Comparison of ENCODE assay signal across 8 cellular contexts in genomic region chr22:36156515-36157419, GRCh38. TPM values are rescaled to one million over a fixed set of nuclear protein-coding genes. Genes with fewer than 3 reads are reported as not detected.
DNase-seq lines count a peak whose midpoint lies in the region; ATAC-seq, FAIRE-seq and TF ChIP-seq lines count a peak whose summit lies in the region.

No MANE protein-coding gene starts in this region.

- intact Hi-C loops in CD8-positive, alpha-beta T cell (cut with DNase I, micrococcal nuclease): loop anchor here in 1 of 2 experiments (1.0 kb wide), 2 partner anchors 10 to 325 kb away; partner anchors contain the start of gene TXN2
- intact Hi-C loops in A673 (cut with micrococcal nuclease; ENCODE audit: unreplicated experiment): no loop called here

- no peaks in the 10 kb centered on the region for H3K27me3 Mint-ChIP-seq in CD8-positive, alpha-beta T cell (ENCODE audit: low read depth)

- H3K4me1 Mint-ChIP-seq in CD8-positive, alpha-beta T cell (ENCODE audit: low read depth): peaks cover 90% of the 10 kb centered on the region

- H3K27me3 ChIP-seq in CD8-positive, alpha-beta T cell (ENCODE audit: insufficient read depth, low read length): no peaks in the 10 kb centered on the region
- H3K27me3 ChIP-seq in A673 (replicated peaks; ENCODE audit: insufficient read depth, low read depth, low read length, poor library complexity): no peaks in the 10 kb centered on the region

- H3K36me3 ChIP-seq in CD8-positive, alpha-beta T cell (ENCODE audit: insufficient read depth, low read length): peaks cover 4% of the 10 kb centered on the region
- H3K36me3 ChIP-seq in A673 (ENCODE audit: insufficient read depth, low read length, poor library complexity, severe bottlenecking): no peaks in the 10 kb centered on the region

- CTCF ChIA-PET in CD8-positive, alpha-beta T cell (lab: Charles Lee): interaction anchor here (0.6 to 2.1 kb wide), 7 partner anchors 11 to 373 kb away, joined by 3 to 13 read pairs (median 4); no protein-coding TSS in a partner anchor
- CTCF ChIA-PET in A673 (lab: Charles Lee): no interaction called here

- peaks cover 62% of the 10 kb centered on the region for H3K4me1 ChIP-seq in CD8-positive, alpha-beta T cell (ENCODE audit: insufficient read depth, low read length)
- no peaks in the 10 kb centered on the region for H3K4me1 ChIP-seq in A673 (ENCODE audit: insufficient read depth, low read length, poor library complexity, severe bottlenecking)

- ATAC-seq in CD8-positive, alpha-beta T cell: peak; percentile 46
- no peak for ATAC-seq in HG03135 (IDR thresholded peaks at IDR 0.05; ENCODE audit: unreplicated experiment)

- no peak for TF ChIP-seq CTCF in CD8-positive, alpha-beta T cell (IDR thresholded peaks at IDR 0.05)
- TF ChIP-seq CTCF in A673 (conservative IDR thresholded peaks at IDR 0.05; ENCODE audit: low read depth, low read length): no peak

- H3K4me3 Mint-ChIP-seq in CD8-positive, alpha-beta T cell: peak overlapping the region; percentile 97

- H3K27ac ChIP-seq in CD8-positive, alpha-beta T cell (ENCODE audit: low read depth, low read length): peak overlapping the region; percentile 77
- H3K27ac ChIP-seq in A673 (ENCODE audit: low read depth, low read length, poor library complexity, severe bottlenecking): no peak overlapping the region

- no TSS peak for BruUV-seq in A673 (replicated peaks; lab: Mats Ljungman, UMichigan)

- POLR2A ChIA-PET in CD8-positive, alpha-beta T cell (lab: Charles Lee): interaction anchor here (1.1 to 1.2 kb wide), 2 partner anchors 9 to 12 kb away, joined by 3 to 4 read pairs; no protein-coding TSS in a partner anchor
- POLR2A ChIA-PET in A673 (lab: Charles Lee; ENCODE audit: low non-redundant PET): interaction anchor here (0.5 kb wide), 1 partner anchor 85 kb away, joined by 3 read pairs; no protein-coding TSS in a partner anchor

- H3K27ac Mint-ChIP-seq in CD8-positive, alpha-beta T cell: peak overlapping the region; percentile 99

- FAIRE-seq in endometrium (lab: Jason Lieb, UNC): peak; percentile 21

- H3K4me3 ChIP-seq in CD8-positive, alpha-beta T cell (ENCODE audit: low read depth, low read length): peak overlapping the region; percentile 86
- H3K4me3 ChIP-seq in A673 (ENCODE audit: low read depth, low read length, poor library complexity, severe bottlenecking): no peak overlapping the region

- peaks cover 67% of the 10 kb centered on the region for H3K36me3 Mint-ChIP-seq in CD8-positive, alpha-beta T cell

- peak; percentile 36 to 86 (median 63) for DNase-seq in CD8-positive, alpha-beta T cell
- DNase-seq in NCI-H2029 (lab: John Stamatoyannopoulos, UW): peak; percentile 67
- peak; percentile 85 for DNase-seq in activated CD8-positive, alpha-beta memory T cell treated with anti-CD3 and anti-CD28 coated beads, Interleukin-2, amount 50 U/mL, for 48 hours
- DNase-seq in midbrain (lab: John Stamatoyannopoulos, UW): peak; percentile 83
- DNase-seq in stimulated activated CD8-positive, alpha-beta memory T cell treated with anti-CD3 and anti-CD28 coated beads, Interleukin-15, amount 100 ng/mL, for 24 hours (ENCODE audit: low read depth): peak; percentile 37
- DNase-seq in A673 (ENCODE audit: low spot score): no peak

- H3K9me3 Mint-ChIP-seq in CD8-positive, alpha-beta T cell: peaks cover 7% of the 10 kb centered on the region

- H3K9me3 ChIP-seq in CD8-positive, alpha-beta T cell (ENCODE audit: low read length): no peaks in the 10 kb centered on the region
- no peaks in the 10 kb centered on the region for H3K9me3 ChIP-seq in A673 (ENCODE audit: low read depth, low read length, poor library complexity, severe bottlenecking)

RNA-seq across cellular contexts. Expression of gene APOL3, which starts 3.8 kb away (rescaled TPM):
- 100 to 1,000 TPM; 257 to 259 TPM for total RNA-seq in CD8-positive, alpha-beta T cell
- 0.59 TPM in 1 of 2 replicates, not detected in the other for total RNA-seq in A673 (2021)

RNA-seq across cellular contexts. Expression of gene APOL4, which starts 44.8 kb away (rescaled TPM):
- total RNA-seq in CD8-positive, alpha-beta T cell: not detected
- 1.6 and 4.2 TPM in 2 replicates for total RNA-seq in A673 (2021)

Comparison
In these comparisons a context has a peak if more than half of its experiments do, and no peak if none do; other contexts are left out.
1. RNA of gene APOL3, which starts 3.8 kb away (total RNA-seq): 257 to 259 TPM in CD8-positive, alpha-beta T cell; 0.59 TPM in A673; every median in the first group is over 100 times any median in the second.